ENCODE assay signal across 8 cellular contexts in the genomic region with DNA sequence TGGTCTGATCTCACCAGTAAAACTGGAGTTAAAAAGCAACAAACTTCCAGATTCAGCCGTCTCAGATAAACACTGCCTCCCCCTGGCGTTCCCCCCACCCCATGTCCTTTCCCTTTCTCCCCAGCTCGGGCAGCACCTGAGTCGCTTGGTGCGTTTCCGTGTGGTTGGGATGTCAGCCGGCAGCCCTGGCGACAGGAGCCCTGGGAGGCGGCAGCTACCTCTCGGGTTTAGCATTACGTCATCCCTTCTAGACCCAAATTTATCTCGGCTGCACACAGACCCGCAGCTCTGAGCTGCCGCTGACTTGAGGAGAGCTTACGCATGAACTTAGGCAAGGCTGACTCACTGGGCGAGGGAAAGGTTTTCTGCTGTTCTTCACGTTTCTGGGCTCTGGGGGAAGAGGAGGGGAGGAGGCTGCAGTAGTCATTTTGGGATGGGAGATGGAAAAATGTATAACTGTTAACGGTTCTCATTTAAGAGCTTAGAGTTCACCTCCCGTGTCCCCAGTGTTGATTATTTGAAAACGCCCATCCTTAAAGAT. TPM values are rescaled to one million over a fixed set of nuclear protein-coding genes. Genes with fewer than 3 reads are reported as not detected.
DNase-seq lines count a peak whose midpoint lies in the region; ATAC-seq, FAIRE-seq and TF ChIP-seq lines count a peak whose summit lies in the region.

No MANE protein-coding gene starts in this region.

- FAIRE-seq in urothelium cell line (lab: Jason Lieb, UNC), result peak; percentile 58

- H3K4me2 ChIP-seq in SK-N-SH (peak overlapping the region; percentile 71), parathyroid adenoma (ENCODE audit: low read length) (peak overlapping the region; percentile 68)

- H3K4me1 Mint-ChIP-seq in Calu3 (ENCODE audit: low read depth, unreplicated experiment), result peaks cover 16% of the 10 kb centered on the region
- H3K4me1 Mint-ChIP-seq in activated naive CD8-positive, alpha-beta T cell (ENCODE audit: low read depth), result peaks cover 26% of the 10 kb centered on the region

- WGBS in SK-N-SH (ENCODE audit: low lambda C conversion rate), result 38% methylated on average over 20 of the region's 20 CpGs

- TF ChIP-seq CTCF in Calu3 (IDR thresholded peaks at IDR 0.05; ENCODE audit: unreplicated experiment) (no peak), SK-N-SH (IDR thresholded peaks at IDR 0.05) (peak; percentile 39), parathyroid adenoma (IDR thresholded peaks at IDR 0.05) (peak; percentile 32)

- no peaks in the 10 kb centered on the region for H3K79me2 ChIP-seq in SK-N-SH (ENCODE audit: insufficient read depth)
- peaks cover 8% of the 10 kb centered on the region for H3K79me2 ChIP-seq in parathyroid adenoma

- peak overlapping the region in 1 of 2 experiments; percentile 38; a peak in 2 of 4 replicates for H3K27ac ChIP-seq in SK-N-SH (ENCODE audit: low read depth in 2 of 2, low read length in 1 of 2)
- H3K27ac ChIP-seq in parathyroid adenoma, result peak overlapping the region; percentile 75

- no peaks in the 10 kb centered on the region for H4K20me1 ChIP-seq in SK-N-SH (ENCODE audit: insufficient read depth)

- H3K36me3 Mint-ChIP-seq in Calu3 (ENCODE audit: insufficient read depth, unreplicated experiment), result peaks cover 19% of the 10 kb centered on the region
- H3K36me3 Mint-ChIP-seq in activated naive CD8-positive, alpha-beta T cell, result no peaks in the 10 kb centered on the region

- H3K27me3 Mint-ChIP-seq in Calu3 (ENCODE audit: unreplicated experiment), result no peaks in the 10 kb centered on the region
- peaks cover 5% of the 10 kb centered on the region for H3K27me3 Mint-ChIP-seq in activated naive CD8-positive, alpha-beta T cell

- no peaks in the 10 kb centered on the region for H3K9me2 ChIP-seq in SK-N-SH

- CTCF ChIA-PET in Calu3 (lab: Charles Lee), result interaction anchor here (0.6 to 1.5 kb wide), 5 partner anchors 11 to 421 kb away, joined by 3 to 14 read pairs (median 4); no protein-coding TSS in a partner anchor
- CTCF ChIA-PET in SK-N-SH (lab: Yijun Ruan, JAX), result interaction anchor here (0.7 to 6.0 kb wide), 4 partner anchors 9 to 83 kb away, joined by 4 to 32 read pairs (median 6); no protein-coding TSS in a partner anchor

- peak; percentile 38 for ATAC-seq in GM21381 (IDR thresholded peaks at IDR 0.05; ENCODE audit: unreplicated experiment)
- ATAC-seq in Right ventricle myocardium superior (ENCODE audit: poor library complexity), result peak; percentile 61

- no peaks in the 10 kb centered on the region for H3K9me3 ChIP-seq in SK-N-SH
- no peaks in the 10 kb centered on the region for H3K9me3 ChIP-seq in parathyroid adenoma (ENCODE audit: control insufficient read depth, low read length)

- H3K27me3 ChIP-seq in SK-N-SH (ENCODE audit: insufficient read depth) (no peaks in the 10 kb centered on the region), parathyroid adenoma (ENCODE audit: control insufficient read depth, insufficient read depth, low read length) (no peaks in the 10 kb centered on the region)

- no peak overlapping the region for H3K27ac Mint-ChIP-seq in Calu3 (ENCODE audit: unreplicated experiment)
- peak overlapping the region; percentile 81 for H3K27ac Mint-ChIP-seq in activated naive CD8-positive, alpha-beta T cell

- peaks cover 0 to 9% of the 10 kb centered on the region in 2 experiments; a peak in 2 of 4 replicates for H3K4me1 ChIP-seq in SK-N-SH (ENCODE audit: control insufficient read depth in 1 of 2, insufficient read depth in 2 of 2, low read depth in 1 of 2, low read length in 1 of 2)
- peaks cover 27% of the 10 kb centered on the region for H3K4me1 ChIP-seq in parathyroid adenoma

- no peak for TF ChIP-seq RAD21 in SK-N-SH (IDR thresholded peaks at IDR 0.05; ENCODE audit: low read length)

- H3K4me3 ChIP-seq in SK-N-SH (ENCODE audit: low read depth in 2 of 2, low read length in 1 of 2) (peak overlapping the region; percentile 29 to 49; a peak in 3 of 4 replicates), parathyroid adenoma (ENCODE audit: low read depth, low read length) (peak overlapping the region; percentile 35)

- H3K9me3 Mint-ChIP-seq in Calu3 (ENCODE audit: low read depth, unreplicated experiment), result no peaks in the 10 kb centered on the region
- no peaks in the 10 kb centered on the region for H3K9me3 Mint-ChIP-seq in activated naive CD8-positive, alpha-beta T cell (ENCODE audit: low read depth)

- TF ChIP-seq EP300 in SK-N-SH (IDR thresholded peaks at IDR 0.05; ENCODE audit: borderline replicate concordance in 1 of 2, low read depth in 1 of 2, low read length in 1 of 2), result no peak

- DNase-seq in Calu3, result peak; percentile 59
- peak; percentile 9 for DNase-seq in HT-29 (ENCODE audit: low spot score)
- peak; percentile 27 for DNase-seq in SK-N-SH
- DNase-seq in Right ventricle myocardium superior, result peak; percentile 83
- DNase-seq in urothelium cell line (ENCODE audit: low spot score), result peak; percentile 87

- no peaks in the 10 kb centered on the region for H3F3A ChIP-seq in SK-N-SH (replicated peaks; ENCODE audit: insufficient read depth)

- intact Hi-C loops in Calu3 (cut with micrococcal nuclease; ENCODE audit: unreplicated experiment), result loop anchor here (2.0 to 5.0 kb wide), 2 partner anchors 83 to 339 kb away; no protein-coding TSS in a partner anchor
- intact Hi-C loops in Right ventricle myocardium superior (cut with DNase I), result loop anchor here (10.0 kb wide), 1 partner anchor 327 kb away; no protein-coding TSS in a partner anchor

- POLR2A ChIA-PET in SK-N-SH (lab: Yijun Ruan, JAX), result interaction anchor here (1.6 kb wide), 1 partner anchor 11 kb away, joined by 7 read pairs; no protein-coding TSS in a partner anchor

- peak overlapping the region; percentile 56 for H3K4me3 Mint-ChIP-seq in Calu3 (ENCODE audit: low read depth, unreplicated experiment)
- H3K4me3 Mint-ChIP-seq in activated naive CD8-positive, alpha-beta T cell, result peak overlapping the region; percentile 86

- peak overlapping the region; percentile 66; the same call in 1 of the 2 replicates for H2AFZ ChIP-seq in SK-N-SH (ENCODE audit: low read depth)
- H2AFZ ChIP-seq in parathyroid adenoma, result peak overlapping the region; percentile 68

- peak overlapping the region; percentile 31; the same call in 1 of the 2 replicates for H3K9ac ChIP-seq in SK-N-SH
- no peak overlapping the region for H3K9ac ChIP-seq in parathyroid adenoma

- H3K36me3 ChIP-seq in SK-N-SH (replicated peaks in 1 of 2; ENCODE audit: control insufficient read depth in 1 of 2, insufficient read depth in 2 of 2, low read length in 1 of 2) (no peaks in the 10 kb centered on the region), parathyroid adenoma (ENCODE audit: control insufficient read depth, insufficient read depth, low read length) (no peaks in the 10 kb centered on the region)

- BruUV-seq in Calu3 (replicated peaks; lab: Mats Ljungman, UMichigan), result no TSS peak

TF ChIP-seq in SK-N-SH, 30 proteins besides CTCF, POLR2A, EP300 and RAD21 (continues in another document):
- TF ChIP-seq CHD2 (IDR thresholded peaks at IDR 0.05; ENCODE audit: low read length, partially characterized antibody), result no peak
- TF ChIP-seq FOSL2 (IDR thresholded peaks at IDR 0.05; ENCODE audit: borderline replicate concordance, low read depth), result peak; percentile 62; the same call in 1 of the 2 replicates
- no peak for TF ChIP-seq IRF3 (IDR thresholded peaks at IDR 0.05; ENCODE audit: low read depth, low read length)
- TF ChIP-seq SMC3 (IDR thresholded peaks at IDR 0.05; ENCODE audit: low read depth, low read length), result peak; percentile 7; the same call in 1 of the 2 replicates
- TF ChIP-seq TAF1 (IDR thresholded peaks at IDR 0.05; ENCODE audit: borderline replicate concordance, low read depth, low read length), result no peak
- 0 out of 2 replicates have a peak, but pooled peaks have one; percentile 23 for TF ChIP-seq MAX (IDR thresholded peaks at IDR 0.05; ENCODE audit: low read depth)
- no peak for TF ChIP-seq MEF2A (IDR thresholded peaks at IDR 0.05; ENCODE audit: borderline replicate concordance, low read depth)
- no peak; the same call in 1 of the 2 replicates for TF ChIP-seq JUND (IDR thresholded peaks at IDR 0.05)

RNA-seq across cellular contexts. Expression of gene MXI1, which starts 14.4 kb away (rescaled TPM):
- 8.1 and 8.4 TPM in 2 replicates for total RNA-seq in Calu3 (2022)
- total RNA-seq in HT-29 (2014; rRNA removed; shearing (Covaris generic)), result 18.1 and 19.8 TPM in 2 replicates
- polyA plus RNA-seq in SK-N-SH (2012; rRNA removed), result 13.8 and 17.8 TPM in 2 replicates
- polyA plus RNA-seq in SK-N-SH (2012; cell fraction: cytosol; rRNA removed), result 16.4 and 18.0 TPM in 2 replicates
- 12.8 and 28.2 TPM in 2 replicates for polyA plus RNA-seq in SK-N-SH (2012; cell fraction: nucleus; rRNA removed)
- total RNA-seq in Right ventricle myocardium superior, result 75.2 TPM

Comparison
In these comparisons a context has a peak if more than half of its experiments do, and no peak if none do; other contexts are left out.
1. DNase-seq: peak in every context shown above with its lines; median percentile 87 in urothelium cell line; 83 in Right ventricle myocardium superior; 59 in Calu3; 27 in SK-N-SH; 9 in HT-29.